23 cellular contexts compared by ENCODE assay signal in the genomic region with DNA sequence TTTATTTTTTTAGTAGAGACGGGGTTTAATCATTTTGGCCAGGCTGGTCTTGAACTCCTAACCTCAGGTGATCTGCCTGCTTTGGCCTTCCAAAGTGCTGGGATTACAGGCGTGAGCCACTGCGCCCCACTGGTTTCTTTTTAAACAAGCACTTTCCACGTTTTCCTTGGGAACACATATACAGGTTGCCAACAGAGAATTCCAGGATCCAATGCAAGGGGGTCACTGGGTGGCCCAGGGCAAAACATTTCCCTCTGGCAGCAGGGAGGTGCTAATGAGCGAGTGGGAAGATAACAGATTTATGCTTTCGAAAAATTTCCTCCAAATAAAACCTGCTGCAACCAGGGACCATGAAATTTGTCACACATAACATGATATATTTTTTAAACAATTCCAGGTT. TPM values are rescaled to one million over a fixed set of nuclear protein-coding genes. Genes with fewer than 3 reads are reported as not detected.
"Had no signal": no experiment of that assay in that cellular context is flagged by ENCODE, and none has a peak within 500 bp of the region (broad histone marks: within the 10 kb centered on the region; RNA-seq: fewer than 3 reads in every experiment).

No MANE protein-coding gene starts in this region.

- FAIRE-seq: colon had no signal

- H3K4me3 ChIP-seq: esophagus squamous epithelium, mucosa of descending colon, psoas muscle, right lobe of liver, testis, tibial nerve, upper lobe of right lung had no signal

- H3K9ac ChIP-seq: parathyroid adenoma had no signal

- H3K9me3 ChIP-seq: esophagus squamous epithelium, mucosa of descending colon, psoas muscle, right lobe of liver, testis, tibial nerve, upper lobe of right lung had no signal

- ATAC-seq: effector memory CD8-positive, alpha-beta T cell; foreskin keratinocyte; left colon; mucosa of descending colon; naive thymus-derived CD8-positive, alpha-beta T cell; psoas muscle; right lobe of liver; stimulated activated naive B cell treated with anti-CD40 and anti-IgM and Interleukin-4, amounts not matched to agents 10 μg/mL and 1 μg/mL and 100 μg/mL, for 72 hours; stimulated activated naive CD8-positive, alpha-beta T cell treated with anti-CD3 and anti-CD28 coated beads, Interleukin-15, amount 100 ng/mL, for 72 hours; upper lobe of right lung had no signal

- DNase-seq: cerebellar nuclear complex; effector memory CD8-positive, alpha-beta T cell; esophagus squamous epithelium; foreskin keratinocyte; immature natural killer cell; left colon; mammary epithelial cell; naive thymus-derived CD8-positive, alpha-beta T cell; occipital lobe; psoas muscle; stimulated activated CD4-positive, alpha-beta T cell treated with anti-CD3 and anti-CD28 coated beads, Interleukin-15, amount 100 ng/mL, for 24 hours; stimulated activated CD4-positive, alpha-beta T cell treated with anti-CD3 and anti-CD28 coated beads, Interleukin-1b, Interleukin-23, amount 100 ng/mL, for 48 hours; stimulated activated CD4-positive, alpha-beta T cell treated with anti-CD3 and anti-CD28 coated beads, Interleukin-4, amount 100 ng/mL, for 4 hours; stimulated activated naive B cell treated with anti-CD40 and anti-IgM and Interleukin-4, amounts not matched to agents 10 μg/mL and 1 μg/mL and 100 μg/mL, for 72 hours; stimulated activated naive CD8-positive, alpha-beta T cell treated with anti-CD3 and anti-CD28 coated beads, Interleukin-15, amount 100 ng/mL, for 72 hours; testis; upper lobe of right lung had no signal

- H3K4me1 ChIP-seq: esophagus squamous epithelium, foreskin keratinocyte, parathyroid adenoma, psoas muscle, right lobe of liver, testis, tibial nerve, upper lobe of right lung had no signal

- H3K27me3 ChIP-seq: foreskin keratinocyte, right lobe of liver, testis had no signal

- H3K27ac ChIP-seq: esophagus squamous epithelium, foreskin keratinocyte, parathyroid adenoma, psoas muscle, right lobe of liver, testis, tibial nerve, upper lobe of right lung had no signal

- H3K36me3 ChIP-seq: esophagus squamous epithelium, right lobe of liver, tibial nerve, upper lobe of right lung had no signal

RNA-seq across cellular contexts. Expression of a gene that starts 41.1 kb away (rescaled TPM):
- total RNA-seq: epithelial cell of proximal tubule; naive thymus-derived CD8-positive, alpha-beta T cell had no signal
- polyA plus RNA-seq: immature natural killer cell; naive thymus-derived CD8-positive, alpha-beta T cell had no signal
